7 cellular contexts compared by ENCODE assay signal in the genomic region with DNA sequence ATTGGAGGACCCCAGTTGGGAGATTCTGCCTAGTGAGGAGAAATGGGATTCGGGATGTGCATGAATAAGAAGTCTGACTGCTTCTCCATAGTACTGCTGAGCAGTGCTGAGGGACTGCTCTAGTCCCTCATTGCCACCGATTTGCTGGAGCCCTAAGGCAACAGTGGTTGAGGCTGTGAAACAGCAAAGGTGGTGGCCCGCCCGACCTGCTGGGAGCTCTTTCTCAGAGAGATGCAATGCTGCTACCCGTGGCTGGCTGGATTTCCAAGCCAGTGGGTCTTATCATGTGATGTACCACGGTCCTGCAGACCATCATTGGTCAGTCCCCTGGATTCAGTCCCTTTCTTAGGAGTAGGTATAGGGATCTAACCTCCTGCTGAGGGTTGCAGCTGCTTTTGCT. TPM values are rescaled to one million over a fixed set of nuclear protein-coding genes. Genes with fewer than 3 reads are reported as not detected.
"Had no signal": no experiment of that assay in that cellular context is flagged by ENCODE, and none has a peak within 500 bp of the region (broad histone marks: within the 10 kb centered on the region; RNA-seq: fewer than 3 reads in every experiment).

No MANE protein-coding gene starts in this region.

- H3K4me3 Mint-ChIP-seq: GM23338, H9 had no signal

- ATAC-seq: GM23338, K562 had no signal

- H3K9me3 Mint-ChIP-seq: GM23338 had no signal

- DNase-seq: H9, HCEC 1CT, IMR-90 had no signal

- H3K27ac Mint-ChIP-seq: GM23338 had no signal

- H3K4me3 ChIP-seq: GM23338, K562 had no signal

- H3K4me1 Mint-ChIP-seq: GM23338, H9 had no signal

RNA-seq across cellular contexts. Expression of gene GCSAM, which starts 42.6 kb away (rescaled TPM):
- total RNA-seq: GM23338, H1, H9, HT-29, IMR-90, K562 had no signal
- polyA plus RNA-seq: H1, IMR-90 had no signal
